Comparison of ENCODE assay signal across 16 cellular contexts in genomic region chr9:112502177-112502946, GRCh38. TPM values are rescaled to one million over a fixed set of nuclear protein-coding genes. Genes with fewer than 3 reads are reported as not detected.
DNase-seq lines count a peak whose midpoint lies in the region; ATAC-seq and TF ChIP-seq lines count a peak whose summit lies in the region.
"Had no signal": no experiment of that assay in that cellular context is flagged by ENCODE, and none has a peak within 500 bp of the region (broad histone marks: within the 10 kb centered on the region; RNA-seq: fewer than 3 reads in every experiment).

No MANE protein-coding gene starts in this region.

- no peaks in the 10 kb centered on the region for H3K27me3 Mint-ChIP-seq in stimulated activated memory B cell treated with anti-CD40 and anti-IgM and Interleukin-4, amounts not matched to agents 10 μg/mL and 1 μg/mL and 100 μg/mL, for 72 hours
- H3K27me3 Mint-ChIP-seq: CD8-positive, alpha-beta memory T cell had no signal

- H3K27ac Mint-ChIP-seq in stimulated activated memory B cell treated with anti-CD40 and anti-IgM and Interleukin-4, amounts not matched to agents 10 μg/mL and 1 μg/mL and 100 μg/mL, for 72 hours = no peak overlapping the region
- H3K27ac Mint-ChIP-seq: CD8-positive, alpha-beta memory T cell had no signal

- H3K9me3 Mint-ChIP-seq in stimulated activated memory B cell treated with anti-CD40 and anti-IgM and Interleukin-4, amounts not matched to agents 10 μg/mL and 1 μg/mL and 100 μg/mL, for 72 hours = no peaks in the 10 kb centered on the region
- H3K9me3 Mint-ChIP-seq: CD8-positive, alpha-beta memory T cell had no signal

- ATAC-seq in right lobe of liver (peak; percentile 39 to 56 (median 49)), HG03097 (IDR thresholded peaks at IDR 0.05; ENCODE audit: low FRiP score, unreplicated experiment) (no peak), HG03571 (IDR thresholded peaks at IDR 0.05; ENCODE audit: unreplicated experiment) (no peak), foreskin keratinocyte (no peak)
- ATAC-seq in stimulated activated memory B cell treated with anti-CD40 and anti-IgM and Interleukin-4, amounts not matched to agents 10 μg/mL and 1 μg/mL and 100 μg/mL, for 72 hours = no peak
- ATAC-seq: Panc1 had no signal

- no peak for TF ChIP-seq POLR2A in right lobe of liver (IDR thresholded peaks at IDR 0.05)

- H3K27me3 ChIP-seq in endocrine pancreas (ENCODE audit: control insufficient read depth, insufficient read depth, low read length) (no peaks in the 10 kb centered on the region), right lobe of liver (no peaks in the 10 kb centered on the region), foreskin keratinocyte (no peaks in the 10 kb centered on the region)
- H3K27me3 ChIP-seq: SJSA1 had no signal

- intact Hi-C loops in right lobe of liver (cut with DNase I) = no loop called here

- DNase-seq in EH (ENCODE audit: low read depth) (peak; percentile 3), OCI-M1 (lab: John Stamatoyannopoulos, UW) (peak; percentile 5), right lobe of liver (no peak), foreskin keratinocyte (no peak)
- DNase-seq: ACHN; CD8-positive, alpha-beta memory T cell; NCI-H1105; NCI-H2081; NCI-H774 had no signal

- H3K4me3 ChIP-seq in endocrine pancreas (ENCODE audit: control insufficient read depth, insufficient read depth, low read length) (peak overlapping the region; percentile 64), right lobe of liver (no peak overlapping the region)
- H3K4me3 ChIP-seq: SJSA1 had no signal

- 28% methylated on average over 3 of the region's 3 CpGs for WGBS in right lobe of liver (ENCODE audit: insufficient coverage, low coverage, low lambda C conversion rate, missing lambda C conversion rate)

- H3K4me3 Mint-ChIP-seq in stimulated activated memory B cell treated with anti-CD40 and anti-IgM and Interleukin-4, amounts not matched to agents 10 μg/mL and 1 μg/mL and 100 μg/mL, for 72 hours = no peak overlapping the region
- H3K4me3 Mint-ChIP-seq: CD8-positive, alpha-beta memory T cell had no signal

- no peaks in the 10 kb centered on the region for H3K9me3 ChIP-seq in endocrine pancreas (ENCODE audit: control insufficient read depth, low read length)
- H3K9me3 ChIP-seq in right lobe of liver = no peaks in the 10 kb centered on the region
- H3K9me3 ChIP-seq: SJSA1 had no signal

- no peak for TF ChIP-seq CTCF in right lobe of liver (IDR thresholded peaks at IDR 0.05)
- TF ChIP-seq CTCF in foreskin keratinocyte (conservative IDR thresholded peaks at IDR 0.05) = no peak

- H3K4me1 ChIP-seq in endocrine pancreas (ENCODE audit: control insufficient read depth, insufficient read depth, low read length) (peaks cover 11% of the 10 kb centered on the region), right lobe of liver (peaks cover 0 to 42% (median 11%) of the 10 kb centered on the region in 4 donors), foreskin keratinocyte (no peaks in the 10 kb centered on the region)
- H3K4me1 ChIP-seq: SJSA1 had no signal

- no peaks in the 10 kb centered on the region for H3K36me3 ChIP-seq in endocrine pancreas (ENCODE audit: control insufficient read depth, insufficient read depth, low read length)
- H3K36me3 ChIP-seq in right lobe of liver = no peaks in the 10 kb centered on the region
- H3K36me3 ChIP-seq: SJSA1 had no signal

- no peak overlapping the region for H3K9ac ChIP-seq in endocrine pancreas (ENCODE audit: control insufficient read depth, insufficient read depth, low read length)

- H3K36me3 Mint-ChIP-seq in stimulated activated memory B cell treated with anti-CD40 and anti-IgM and Interleukin-4, amounts not matched to agents 10 μg/mL and 1 μg/mL and 100 μg/mL, for 72 hours = peaks cover 5% of the 10 kb centered on the region

- H3K4me1 Mint-ChIP-seq in stimulated activated memory B cell treated with anti-CD40 and anti-IgM and Interleukin-4, amounts not matched to agents 10 μg/mL and 1 μg/mL and 100 μg/mL, for 72 hours = no peaks in the 10 kb centered on the region
- H3K4me1 Mint-ChIP-seq: CD8-positive, alpha-beta memory T cell had no signal

- peak overlapping the region in 2 of 3 donors; percentile 50 to 63 for H3K27ac ChIP-seq in right lobe of liver
- H3K27ac ChIP-seq in foreskin keratinocyte = no peak overlapping the region
- H3K27ac ChIP-seq: HL-60, SJSA1 had no signal

RNA-seq across cellular contexts. Expression of gene KIAA1958, which starts 15.7 kb away (rescaled TPM):
- total RNA-seq in right lobe of liver (1 to 10 TPM; 5.7 to 8.1 (median 7.0) TPM), foreskin keratinocyte (1.4 and 1.9 TPM in 2 replicates)
- 0.17 and 0.23 TPM in 2 replicates for polyA plus RNA-seq in foreskin keratinocyte

Comparison
In these comparisons a context has a peak if more than half of its experiments do, and no peak if none do; other contexts are left out.
1. DNase-seq: peak in EH (single experiment) and OCI-M1 (single experiment); none in right lobe of liver (0 of 3) and foreskin keratinocyte (0 of 2).
2. ATAC-seq: peak in right lobe of liver (4 of 4); none in stimulated activated memory B cell treated with anti-CD40 and anti-IgM and Interleukin-4, amounts not matched to agents 10 μg/mL and 1 μg/mL and 100 μg/mL, for 72 hours (single experiment), HG03097 (single experiment), HG03571 (single experiment) and foreskin keratinocyte (single experiment).